17 cellular contexts compared by ENCODE assay signal in the genomic region with DNA sequence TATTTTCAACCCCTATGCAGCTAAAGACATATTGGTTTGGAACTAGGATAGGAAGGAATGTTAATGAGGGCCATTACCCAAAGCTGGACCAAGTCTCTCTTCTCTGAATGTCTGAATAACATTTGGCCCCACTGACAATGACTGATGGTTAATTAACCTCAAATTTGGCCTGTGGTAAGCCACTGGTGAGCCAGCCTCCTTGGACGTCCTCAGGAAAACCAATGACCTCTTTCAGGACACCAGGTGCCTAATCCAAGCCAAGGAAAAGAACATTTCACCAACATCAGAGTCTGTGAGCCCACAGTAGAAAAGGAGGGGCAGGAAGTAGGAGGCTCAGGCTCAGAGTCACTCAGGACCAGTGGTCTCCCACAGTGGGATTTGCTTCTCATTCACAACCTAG. TPM values are rescaled to one million over a fixed set of nuclear protein-coding genes. Genes with fewer than 3 reads are reported as not detected.
DNase-seq lines count a peak whose midpoint lies in the region; TF ChIP-seq lines count a peak whose summit lies in the region.
"Had no signal": no experiment of that assay in that cellular context is flagged by ENCODE, and none has a peak within 500 bp of the region (broad histone marks: within the 10 kb centered on the region; RNA-seq: fewer than 3 reads in every experiment).

No MANE protein-coding gene starts in this region.

- TF ChIP-seq CTCF in colonic mucosa (IDR thresholded peaks at IDR 0.05): no peak

- intact Hi-C loops in colonic mucosa (cut with DNase I): no loop called here

- peak; percentile 62 for DNase-seq in amniotic epithelial cell (ENCODE audit: low read depth)
- peak; percentile 41 for DNase-seq in cerebellum (ENCODE audit: low spot score)
- DNase-seq in renal cortical epithelial cell (ENCODE audit: low read depth): peak; percentile 50
- no peak for DNase-seq in activated CD8-positive, alpha-beta memory T cell treated with anti-CD3 and anti-CD28 coated beads for 24 hours
- no peak for DNase-seq in hippocampal formation (lab: John Stamatoyannopoulos, UW)
- no peak for DNase-seq in colonic mucosa
- DNase-seq: BE2C; CD4-positive, alpha-beta memory T cell; DMS53; EL; NCI-H1694 treated with DMSO at 0.1 percent for 48 hours; NCI-H2107; NCI-H2227 treated with DMSO at 0.1 percent for 48 hours; NCI-H774; SIG-M5 had no signal

- H3K36me3 ChIP-seq in BLaER1 treated with 17β-estradiol and CSF1 and Interleukin-3, amounts not matched to agents 10 nM and 100 nM: peaks cover 0 to 11% (median 0%) of the 10 kb centered on the region in 11 experiments; a peak in 2 of 22 replicates
- H3K36me3 ChIP-seq in colonic mucosa: no peaks in the 10 kb centered on the region

- H3K4me1 ChIP-seq in BLaER1 treated with 17β-estradiol and CSF1 and Interleukin-3, amounts not matched to agents 10 nM and 100 nM: peaks cover 3 to 37% (median 23%) of the 10 kb centered on the region in 10 experiments; a peak in 17 of 20 replicates
- no peaks in the 10 kb centered on the region for H3K4me1 ChIP-seq in colonic mucosa
- H3K4me1 ChIP-seq: BE2C had no signal

- H4K20me1 ChIP-seq in BLaER1 treated with 17β-estradiol and CSF1 and Interleukin-3, amounts not matched to agents 10 nM and 100 nM: no peaks in the 10 kb centered on the region

- peaks cover 0 to 24% (median 7%) of the 10 kb centered on the region in 11 experiments; a peak in 11 of 22 replicates for H3K9me3 ChIP-seq in BLaER1 treated with 17β-estradiol and CSF1 and Interleukin-3, amounts not matched to agents 10 nM and 100 nM (replicated peaks in 1 of 11)
- H3K9me3 ChIP-seq in colonic mucosa: no peaks in the 10 kb centered on the region
- H3K9me3 ChIP-seq: BE2C had no signal

- H3K27ac ChIP-seq in BLaER1 treated with 17β-estradiol and CSF1 and Interleukin-3, amounts not matched to agents 10 nM and 100 nM: no peak overlapping the region
- no peak overlapping the region for H3K27ac ChIP-seq in colonic mucosa
- H3K27ac ChIP-seq: RWPE1 had no signal

- peak overlapping the region in 6 of 11 experiments; percentile 2 to 40 (median 10); a peak in 2 of 22 replicates for H3K4me2 ChIP-seq in BLaER1 treated with 17β-estradiol and CSF1 and Interleukin-3, amounts not matched to agents 10 nM and 100 nM

- no peaks in the 10 kb centered on the region; a peak in 1 of 22 replicates for H3K27me3 ChIP-seq in BLaER1 treated with 17β-estradiol and CSF1 and Interleukin-3, amounts not matched to agents 10 nM and 100 nM
- H3K27me3 ChIP-seq in colonic mucosa: no peaks in the 10 kb centered on the region
- H3K27me3 ChIP-seq: BE2C had no signal

- H3K9ac ChIP-seq in BLaER1 treated with 17β-estradiol and CSF1 and Interleukin-3, amounts not matched to agents 10 nM and 100 nM: no peak overlapping the region
- H3K9ac ChIP-seq in colonic mucosa (ENCODE audit: low read depth in 2 of 2, low read length in 2 of 2): no peak overlapping the region

- no peak overlapping the region for H3K4me3 ChIP-seq in BLaER1 treated with 17β-estradiol and CSF1 and Interleukin-3, amounts not matched to agents 10 nM and 100 nM
- H3K4me3 ChIP-seq in colonic mucosa: no peak overlapping the region

RNA-seq across cellular contexts. Expression of gene ETV5, which starts 56.4 kb away (rescaled TPM):
- total RNA-seq in cerebellum: 44.8 TPM
- total RNA-seq in renal cortical epithelial cell: 10.5 and 17.5 TPM in 2 replicates
- total RNA-seq in colonic mucosa: 1 to 10 TPM; 3.1 TPM

Comparison
In these comparisons a context has a peak if more than half of its experiments do, and no peak if none do; other contexts are left out.
1. DNase-seq: peak in amniotic epithelial cell (single experiment), cerebellum (single experiment) and renal cortical epithelial cell (single experiment); none in activated CD8-positive, alpha-beta memory T cell treated with anti-CD3 and anti-CD28 coated beads for 24 hours (single experiment), hippocampal formation (0 of 2) and colonic mucosa (single experiment).